2 cellular contexts compared by ENCODE assay signal in the genomic region with DNA sequence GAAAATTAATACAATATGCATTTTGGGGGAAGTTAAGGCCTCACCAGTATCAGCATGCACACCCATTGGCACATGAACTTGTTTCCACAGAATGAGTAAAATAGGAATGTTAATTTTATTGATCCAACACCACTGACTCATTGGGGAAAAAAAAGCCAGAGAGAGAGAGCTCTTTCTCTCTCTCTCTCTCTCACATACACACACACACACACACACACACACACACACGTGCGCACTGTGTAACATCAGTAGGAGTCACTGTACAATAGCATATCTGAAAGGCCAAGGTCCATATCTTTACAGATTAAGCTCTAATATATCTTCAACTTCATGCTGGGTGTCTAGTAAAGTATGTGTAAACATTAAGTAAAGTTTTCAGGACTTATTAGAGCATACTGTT.
TF ChIP-seq lines count a peak whose summit lies in the region.

No MANE protein-coding gene starts in this region.

TF ChIP-seq in HEK293, 187 proteins besides CTCF, POLR2A, EP300 and RAD21:
- TF ChIP-seq, protein P1, sequence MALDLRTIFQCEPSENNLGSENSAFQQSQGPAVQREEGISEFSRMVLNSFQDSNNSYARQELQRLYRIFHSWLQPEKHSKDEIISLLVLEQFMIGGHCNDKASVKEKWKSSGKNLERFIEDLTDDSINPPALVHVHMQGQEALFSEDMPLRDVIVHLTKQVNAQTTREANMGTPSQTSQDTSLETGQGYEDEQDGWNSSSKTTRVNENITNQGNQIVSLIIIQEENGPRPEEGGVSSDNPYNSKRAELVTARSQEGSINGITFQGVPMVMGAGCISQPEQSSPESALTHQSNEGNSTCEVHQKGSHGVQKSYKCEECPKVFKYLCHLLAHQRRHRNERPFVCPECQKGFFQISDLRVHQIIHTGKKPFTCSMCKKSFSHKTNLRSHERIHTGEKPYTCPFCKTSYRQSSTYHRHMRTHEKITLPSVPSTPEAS (tag by site-specific recombination; IDR thresholded peaks at IDR 0.05) = peak; percentile 19; the same call in 1 of the 2 replicates

TF ChIP-seq in HepG2, 621 proteins besides CTCF, POLR2A, EP300 and RAD21 (continued from another document):
- TF ChIP-seq, protein P2, sequence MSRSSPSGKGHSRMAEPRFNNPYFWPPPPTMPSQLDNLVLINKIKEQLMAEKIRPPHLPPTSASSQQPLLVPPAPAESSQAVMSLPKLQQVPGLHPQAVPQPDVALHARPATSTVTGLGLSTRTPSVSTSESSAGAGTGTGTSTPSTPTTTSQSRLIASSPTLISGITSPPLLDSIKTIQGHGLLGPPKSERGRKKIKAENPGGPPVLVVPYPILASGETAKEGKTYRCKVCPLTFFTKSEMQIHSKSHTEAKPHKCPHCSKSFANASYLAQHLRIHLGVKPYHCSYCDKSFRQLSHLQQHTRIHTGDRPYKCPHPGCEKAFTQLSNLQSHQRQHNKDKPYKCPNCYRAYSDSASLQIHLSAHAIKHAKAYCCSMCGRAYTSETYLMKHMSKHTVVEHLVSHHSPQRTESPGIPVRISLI (CRISPR knock-in tag; IDR thresholded peaks at IDR 0.05; ENCODE audit: borderline replicate concordance) = peak; percentile 55; the same call in 1 of the 2 replicates
- TF ChIP-seq FOSL2 (CRISPR knock-in tag; IDR thresholded peaks at IDR 0.05) (peak; percentile 30; the same call in 1 of the 2 replicates), BHLHE40 (IDR thresholded peaks at IDR 0.05; ENCODE audit: low read length) (peak; percentile 40; the same call in 1 of the 2 replicates)
- TF ChIP-seq, protein P3, sequence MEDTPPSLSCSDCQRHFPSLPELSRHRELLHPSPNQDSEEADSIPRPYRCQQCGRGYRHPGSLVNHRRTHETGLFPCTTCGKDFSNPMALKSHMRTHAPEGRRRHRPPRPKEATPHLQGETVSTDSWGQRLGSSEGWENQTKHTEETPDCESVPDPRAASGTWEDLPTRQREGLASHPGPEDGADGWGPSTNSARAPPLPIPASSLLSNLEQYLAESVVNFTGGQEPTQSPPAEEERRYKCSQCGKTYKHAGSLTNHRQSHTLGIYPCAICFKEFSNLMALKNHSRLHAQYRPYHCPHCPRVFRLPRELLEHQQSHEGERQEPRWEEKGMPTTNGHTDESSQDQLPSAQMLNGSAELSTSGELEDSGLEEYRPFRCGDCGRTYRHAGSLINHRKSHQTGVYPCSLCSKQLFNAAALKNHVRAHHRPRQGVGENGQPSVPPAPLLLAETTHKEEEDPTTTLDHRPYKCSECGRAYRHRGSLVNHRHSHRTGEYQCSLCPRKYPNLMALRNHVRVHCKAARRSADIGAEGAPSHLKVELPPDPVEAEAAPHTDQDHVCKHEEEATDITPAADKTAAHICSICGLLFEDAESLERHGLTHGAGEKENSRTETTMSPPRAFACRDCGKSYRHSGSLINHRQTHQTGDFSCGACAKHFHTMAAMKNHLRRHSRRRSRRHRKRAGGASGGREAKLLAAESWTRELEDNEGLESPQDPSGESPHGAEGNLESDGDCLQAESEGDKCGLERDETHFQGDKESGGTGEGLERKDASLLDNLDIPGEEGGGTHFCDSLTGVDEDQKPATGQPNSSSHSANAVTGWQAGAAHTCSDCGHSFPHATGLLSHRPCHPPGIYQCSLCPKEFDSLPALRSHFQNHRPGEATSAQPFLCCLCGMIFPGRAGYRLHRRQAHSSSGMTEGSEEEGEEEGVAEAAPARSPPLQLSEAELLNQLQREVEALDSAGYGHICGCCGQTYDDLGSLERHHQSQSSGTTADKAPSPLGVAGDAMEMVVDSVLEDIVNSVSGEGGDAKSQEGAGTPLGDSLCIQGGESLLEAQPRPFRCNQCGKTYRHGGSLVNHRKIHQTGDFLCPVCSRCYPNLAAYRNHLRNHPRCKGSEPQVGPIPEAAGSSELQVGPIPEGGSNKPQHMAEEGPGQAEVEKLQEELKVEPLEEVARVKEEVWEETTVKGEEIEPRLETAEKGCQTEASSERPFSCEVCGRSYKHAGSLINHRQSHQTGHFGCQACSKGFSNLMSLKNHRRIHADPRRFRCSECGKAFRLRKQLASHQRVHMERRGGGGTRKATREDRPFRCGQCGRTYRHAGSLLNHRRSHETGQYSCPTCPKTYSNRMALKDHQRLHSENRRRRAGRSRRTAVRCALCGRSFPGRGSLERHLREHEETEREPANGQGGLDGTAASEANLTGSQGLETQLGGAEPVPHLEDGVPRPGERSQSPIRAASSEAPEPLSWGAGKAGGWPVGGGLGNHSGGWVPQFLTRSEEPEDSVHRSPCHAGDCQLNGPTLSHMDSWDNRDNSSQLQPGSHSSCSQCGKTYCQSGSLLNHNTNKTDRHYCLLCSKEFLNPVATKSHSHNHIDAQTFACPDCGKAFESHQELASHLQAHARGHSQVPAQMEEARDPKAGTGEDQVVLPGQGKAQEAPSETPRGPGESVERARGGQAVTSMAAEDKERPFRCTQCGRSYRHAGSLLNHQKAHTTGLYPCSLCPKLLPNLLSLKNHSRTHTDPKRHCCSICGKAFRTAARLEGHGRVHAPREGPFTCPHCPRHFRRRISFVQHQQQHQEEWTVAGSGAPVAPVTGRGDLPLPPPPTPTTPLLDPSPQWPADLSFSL (CRISPR knock-in tag; IDR thresholded peaks at IDR 0.05) = peak; percentile 22; the same call in 1 of the 2 replicates
